ENCODE assay signal across 1 cellular context in the genomic region with DNA sequence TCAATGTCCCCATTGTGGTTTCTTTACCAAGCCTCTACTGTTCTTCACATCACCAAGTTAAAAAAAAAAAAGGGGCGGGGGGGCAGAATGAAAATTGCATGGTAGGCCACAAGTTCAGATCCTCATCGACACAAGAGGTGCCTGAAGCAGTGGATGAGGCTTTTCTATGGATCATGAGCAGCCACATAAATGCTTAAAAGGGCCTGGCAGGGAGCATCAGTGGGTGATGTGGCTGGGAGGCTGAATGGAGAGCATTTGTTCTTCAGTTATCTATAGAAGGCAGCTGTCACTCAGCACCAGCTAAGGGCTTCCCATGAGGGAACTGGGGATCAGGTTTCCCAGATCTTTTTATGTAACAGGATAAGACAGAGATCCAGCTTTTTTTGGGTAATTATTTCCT.
TF ChIP-seq lines count a peak whose summit lies in the region.

No MANE protein-coding gene starts in this region.

TF ChIP-seq in WTC11, 78 proteins besides CTCF, POLR2A, EP300 and RAD21:
- no peak for TF ChIP-seq NR1H2 (CRISPR knock-in tag; IDR thresholded peaks at IDR 0.05)
- TF ChIP-seq ZNF425 (CRISPR knock-in tag; conservative IDR thresholded peaks at IDR 0.05) = no peak
- TF ChIP-seq MLX (CRISPR knock-in tag; IDR thresholded peaks at IDR 0.05) = no peak
- no peak for TF ChIP-seq CDX4 (CRISPR knock-in tag; IDR thresholded peaks at IDR 0.05; ENCODE audit: borderline replicate concordance)
- TF ChIP-seq JUN (CRISPR knock-in tag; IDR thresholded peaks at IDR 0.05) = no peak
- no peak for TF ChIP-seq ZNF281 (CRISPR knock-in tag; IDR thresholded peaks at IDR 0.05)
- TF ChIP-seq ZNF138 (CRISPR knock-in tag; conservative IDR thresholded peaks at IDR 0.05) = no peak
- TF ChIP-seq MYBL2 (CRISPR knock-in tag; IDR thresholded peaks at IDR 0.05) = no peak
- no peak for TF ChIP-seq OVOL2 (CRISPR knock-in tag; IDR thresholded peaks at IDR 0.05; ENCODE audit: borderline replicate concordance)
- no peak for TF ChIP-seq FOXK1 (CRISPR knock-in tag; IDR thresholded peaks at IDR 0.05)
- no peak for TF ChIP-seq TEAD4 (CRISPR knock-in tag; IDR thresholded peaks at IDR 0.05)
- TF ChIP-seq ZNF396 (CRISPR knock-in tag; IDR thresholded peaks at IDR 0.05; ENCODE audit: borderline replicate concordance) = no peak
- TF ChIP-seq NFE2L1 (CRISPR knock-in tag; IDR thresholded peaks at IDR 0.05) = no peak
- TF ChIP-seq, protein P1, sequence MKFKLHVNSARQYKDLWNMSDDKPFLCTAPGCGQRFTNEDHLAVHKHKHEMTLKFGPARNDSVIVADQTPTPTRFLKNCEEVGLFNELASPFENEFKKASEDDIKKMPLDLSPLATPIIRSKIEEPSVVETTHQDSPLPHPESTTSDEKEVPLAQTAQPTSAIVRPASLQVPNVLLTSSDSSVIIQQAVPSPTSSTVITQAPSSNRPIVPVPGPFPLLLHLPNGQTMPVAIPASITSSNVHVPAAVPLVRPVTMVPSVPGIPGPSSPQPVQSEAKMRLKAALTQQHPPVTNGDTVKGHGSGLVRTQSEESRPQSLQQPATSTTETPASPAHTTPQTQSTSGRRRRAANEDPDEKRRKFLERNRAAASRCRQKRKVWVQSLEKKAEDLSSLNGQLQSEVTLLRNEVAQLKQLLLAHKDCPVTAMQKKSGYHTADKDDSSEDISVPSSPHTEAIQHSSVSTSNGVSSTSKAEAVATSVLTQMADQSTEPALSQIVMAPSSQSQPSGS (CRISPR knock-in tag; IDR thresholded peaks at IDR 0.05; ENCODE audit: borderline replicate concordance, low read depth) = no peak
- TF ChIP-seq, protein P2, sequence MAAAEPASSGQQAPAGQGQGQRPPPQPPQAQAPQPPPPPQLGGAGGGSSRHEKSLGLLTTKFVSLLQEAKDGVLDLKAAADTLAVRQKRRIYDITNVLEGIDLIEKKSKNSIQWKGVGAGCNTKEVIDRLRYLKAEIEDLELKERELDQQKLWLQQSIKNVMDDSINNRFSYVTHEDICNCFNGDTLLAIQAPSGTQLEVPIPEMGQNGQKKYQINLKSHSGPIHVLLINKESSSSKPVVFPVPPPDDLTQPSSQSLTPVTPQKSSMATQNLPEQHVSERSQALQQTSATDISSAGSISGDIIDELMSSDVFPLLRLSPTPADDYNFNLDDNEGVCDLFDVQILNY (CRISPR knock-in tag; IDR thresholded peaks at IDR 0.05) = no peak
- no peak for TF ChIP-seq ZNF232 (CRISPR knock-in tag; IDR thresholded peaks at IDR 0.05)
- TF ChIP-seq CREB1 (CRISPR knock-in tag; IDR thresholded peaks at IDR 0.05) = no peak
- TF ChIP-seq GRHL2 (CRISPR knock-in tag; IDR thresholded peaks at IDR 0.05; ENCODE audit: insufficient replicate concordance, severe bottlenecking) = no peak
